8 cellular contexts compared by ENCODE assay signal in the genomic region with DNA sequence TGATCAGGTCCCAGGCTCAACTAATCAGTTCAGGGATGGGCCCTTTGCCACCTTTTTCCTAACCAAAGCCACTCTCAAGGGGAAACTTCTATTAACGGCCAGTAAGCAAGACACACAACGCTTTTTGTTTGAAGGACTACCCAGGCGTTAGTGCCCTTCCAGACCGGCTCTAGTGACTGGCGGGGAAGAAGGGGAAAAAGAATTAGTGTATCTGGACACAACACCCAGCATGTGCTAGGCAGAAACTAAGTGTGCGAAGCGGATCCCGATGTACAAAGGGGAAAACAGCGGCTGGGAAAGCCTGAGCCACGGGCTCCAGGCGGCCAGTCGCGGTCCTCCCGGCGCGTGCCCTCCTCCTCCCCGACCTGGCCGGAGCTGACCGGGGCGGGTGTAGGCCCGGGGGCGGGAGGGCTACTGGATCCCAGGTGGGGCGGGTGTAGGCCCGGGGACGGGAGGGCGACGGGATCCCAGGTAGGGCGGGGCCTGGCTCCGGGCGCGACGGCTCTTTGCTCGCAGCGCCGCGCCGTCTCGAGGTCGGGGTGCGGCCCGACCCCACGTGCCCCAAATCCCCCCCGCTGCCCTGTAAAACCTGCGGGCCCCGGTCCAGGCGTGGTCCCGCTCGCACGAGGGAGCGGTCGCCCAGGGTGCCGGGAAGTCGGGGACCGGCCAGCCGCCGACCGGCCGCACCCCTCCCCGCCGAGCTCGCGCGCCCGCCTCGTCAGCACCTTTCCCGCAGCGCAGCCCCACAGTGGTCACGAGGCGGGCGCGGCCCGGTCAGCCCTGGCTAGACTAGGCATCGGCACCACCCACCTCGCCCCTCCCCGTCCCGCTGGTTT.
DNase-seq lines count a peak whose midpoint lies in the region; ATAC-seq lines count a peak whose summit lies in the region.

No MANE protein-coding gene starts in this region.

- ATAC-seq in GM18511 (IDR thresholded peaks at IDR 0.05; ENCODE audit: unreplicated experiment) (peak; percentile 40), HG02943 (IDR thresholded peaks at IDR 0.05; ENCODE audit: low read depth, unreplicated experiment) (peak; percentile 39)

- peak; percentile 26 for DNase-seq in AG08395 (ENCODE audit: low spot score)
- DNase-seq in NCI-H774 (lab: John Stamatoyannopoulos, UW) = peak; percentile 62
- DNase-seq in amygdala (lab: John Stamatoyannopoulos, UW) = peak in 29 of 56 donors; percentile 26 to 89 (median 64)
- peak in 34 of 51 donors; percentile 41 to 87 (median 70) for DNase-seq in hypothalamus (lab: John Stamatoyannopoulos, UW)
- DNase-seq in skeletal muscle cell (ENCODE audit: low read depth) = no peak
- no peak for DNase-seq in GM19238 (ENCODE audit: insufficient read length, low spot score)

- H3K4me3 ChIP-seq in skeletal muscle cell (ENCODE audit: low read depth, low read length) = peak overlapping the region; percentile 55

Comparison
In these comparisons a context has a peak if more than half of its experiments do, and no peak if none do; other contexts are left out.
1. DNase-seq: peak in AG08395 (single experiment), NCI-H774 (single experiment), amygdala (29 of 56) and hypothalamus (34 of 51); none in skeletal muscle cell (single experiment) and GM19238 (single experiment).